8 cellular contexts compared by ENCODE assay signal in the genomic region with DNA sequence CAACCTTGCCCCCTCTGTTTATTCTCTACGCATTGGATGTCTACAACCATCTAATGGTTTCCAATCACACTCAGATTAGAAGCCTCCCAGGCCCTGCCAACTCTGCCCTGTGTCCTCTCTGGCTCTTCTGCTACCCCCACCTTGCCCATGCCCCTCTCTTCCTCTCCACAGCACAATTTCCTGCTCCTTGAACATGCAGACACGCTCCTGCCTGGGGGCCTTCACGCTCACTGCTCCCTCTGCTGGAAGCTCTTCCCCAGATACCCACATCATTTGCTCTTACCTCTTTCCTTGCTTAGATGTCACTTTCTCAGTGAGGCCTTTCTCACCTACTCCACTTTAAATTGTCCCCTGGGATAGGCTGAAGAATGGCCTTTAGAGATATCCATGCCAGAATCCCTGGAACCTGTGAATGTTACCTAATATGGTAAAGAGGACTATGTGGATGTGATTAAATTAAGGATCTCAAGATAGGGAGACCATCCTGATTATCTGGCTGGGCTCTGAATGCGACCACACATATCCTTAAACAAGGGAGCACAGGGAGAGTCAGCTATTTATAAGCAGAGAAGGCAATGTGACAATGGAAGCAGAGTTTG. TPM values are rescaled to one million over a fixed set of nuclear protein-coding genes. Genes with fewer than 3 reads are reported as not detected.
A peak's percentile ranks its signal among the peaks of the same experiment; 100 is the strongest.
DNase-seq lines count a peak whose midpoint lies in the region; ATAC-seq and TF ChIP-seq lines count a peak whose summit lies in the region.

No MANE protein-coding gene starts in this region.

- no peak overlapping the region for H3K27ac Mint-ChIP-seq in MCF 10A (ENCODE audit: low read depth, unreplicated experiment)
- peak overlapping the region in 1 of 5 experiments; percentile 3 for H3K27ac Mint-ChIP-seq in brain
- no peak overlapping the region for H3K27ac Mint-ChIP-seq in CD4-positive, alpha-beta T cell

- no peak for ATAC-seq in CD4-positive, alpha-beta T cell (ENCODE audit: poor library complexity)
- ATAC-seq in sciatic nerve: no peak

- no peaks in the 10 kb centered on the region for H3K79me1 ChIP-seq in mesenchymal stem cell (replicated peaks; ENCODE audit: low read length, poor library complexity, severe bottlenecking)

- H3K23ac ChIP-seq in mesenchymal stem cell (ENCODE audit: low read length in 2 of 2): no peak overlapping the region

- POLR2A ChIA-PET in MCF 10A (lab: Yijun Ruan, JAX): no interaction called here
- POLR2A ChIA-PET in CD4-positive, alpha-beta T cell (lab: Charles Lee): no interaction called here

- no peak overlapping the region for H2BK15ac ChIP-seq in mesenchymal stem cell (ENCODE audit: low read depth, poor library complexity, severe bottlenecking)

- H3K27me3 ChIP-seq in breast epithelium (no peaks in the 10 kb centered on the region), mesenchymal stem cell (ENCODE audit: control insufficient read depth in 1 of 2, insufficient read depth in 1 of 2, low read length in 2 of 2) (peaks cover 0 to 7% of the 10 kb centered on the region in 2 experiments)
- no peaks in the 10 kb centered on the region for H3K27me3 ChIP-seq in CD4-positive, alpha-beta T cell (ENCODE audit: control insufficient read depth, insufficient read depth, low read length)

- no peak overlapping the region for H3K4me2 ChIP-seq in mesenchymal stem cell (ENCODE audit: low read length, poor library complexity, severe bottlenecking)

- no peak for TF ChIP-seq POLR2A in breast epithelium (IDR thresholded peaks at IDR 0.05)

- H3K27ac ChIP-seq in breast epithelium: no peak overlapping the region
- H3K27ac ChIP-seq in mesenchymal stem cell (ENCODE audit: low read length, poor library complexity, severe bottlenecking): no peak overlapping the region
- no peak overlapping the region for H3K27ac ChIP-seq in CD4-positive, alpha-beta T cell (ENCODE audit: low read depth, low read length)

- H3K36me3 ChIP-seq in breast epithelium: no peaks in the 10 kb centered on the region
- H3K36me3 ChIP-seq in mesenchymal stem cell (ENCODE audit: control insufficient read depth in 1 of 2, insufficient read depth in 2 of 2, low read depth in 1 of 2, low read length in 2 of 2): no peaks in the 10 kb centered on the region

- no peak overlapping the region for H4K8ac ChIP-seq in mesenchymal stem cell (ENCODE audit: low read length)

- H3K9me3 ChIP-seq in breast epithelium (no peaks in the 10 kb centered on the region), mesenchymal stem cell (ENCODE audit: control insufficient read depth, low read length) (no peaks in the 10 kb centered on the region)
- no peaks in the 10 kb centered on the region for H3K9me3 ChIP-seq in CD4-positive, alpha-beta T cell (ENCODE audit: control insufficient read depth, low read length)

- H3K4me3 Mint-ChIP-seq in MCF 10A (ENCODE audit: unreplicated experiment) (no peak overlapping the region), brain (no peak overlapping the region)
- H3K4me3 Mint-ChIP-seq in CD4-positive, alpha-beta T cell: no peak overlapping the region

- no peak overlapping the region for H3K14ac ChIP-seq in mesenchymal stem cell (ENCODE audit: low read length in 2 of 2)

- H3K9ac ChIP-seq in mesenchymal stem cell (ENCODE audit: low read length): no peak overlapping the region

- 53% methylated on average over 4 of the region's 4 CpGs for WGBS in mesenchymal stem cell

- H2AFZ ChIP-seq in mesenchymal stem cell (ENCODE audit: low read depth, low read length): no peak overlapping the region

- no peak overlapping the region for H2BK120ac ChIP-seq in mesenchymal stem cell (ENCODE audit: low read depth, low read length)

- DNase-seq in MCF 10A (ENCODE audit: unreplicated experiment) (peak; percentile 31), breast epithelium (ENCODE audit: low spot score in 2 of 2) (no peak), LoVo (ENCODE audit: low spot score) (peak; percentile 18), mesenchymal stem cell (peak; percentile 32), sciatic nerve (ENCODE audit: low spot score) (no peak)
- no peak for DNase-seq in CD4-positive, alpha-beta T cell
- no peak for DNase-seq in effector CD4-positive, alpha-beta T cell

- no peak overlapping the region for H4K91ac ChIP-seq in mesenchymal stem cell (ENCODE audit: low read length)

- H2AK5ac ChIP-seq in mesenchymal stem cell (ENCODE audit: low read length, severe bottlenecking): no peak overlapping the region

- H3K4me1 ChIP-seq in breast epithelium (no peaks in the 10 kb centered on the region), mesenchymal stem cell (ENCODE audit: control insufficient read depth, insufficient read depth, low read depth, low read length) (peaks cover 2% of the 10 kb centered on the region)

- H3K27me3 Mint-ChIP-seq in MCF 10A (ENCODE audit: insufficient read depth, unreplicated experiment) (no peaks in the 10 kb centered on the region), brain (no peaks in the 10 kb centered on the region)
- H3K27me3 Mint-ChIP-seq in CD4-positive, alpha-beta T cell: no peaks in the 10 kb centered on the region

- H3K36me3 Mint-ChIP-seq in MCF 10A (ENCODE audit: insufficient read depth, unreplicated experiment): no peaks in the 10 kb centered on the region
- H3K36me3 Mint-ChIP-seq in brain: no peaks in the 10 kb centered on the region
- no peaks in the 10 kb centered on the region for H3K36me3 Mint-ChIP-seq in CD4-positive, alpha-beta T cell (ENCODE audit: low read depth)

- H3K4me3 ChIP-seq in breast epithelium (no peak overlapping the region), mesenchymal stem cell (ENCODE audit: insufficient read depth in 1 of 2, low read depth in 1 of 2, low read length in 2 of 2) (no peak overlapping the region)

- no peak overlapping the region for H3K4ac ChIP-seq in mesenchymal stem cell (ENCODE audit: low read depth in 1 of 2, low read length in 2 of 2)

- intact Hi-C loops in MCF 10A (cut with micrococcal nuclease): loop anchor here (1.0 kb wide), 1 partner anchor 40 kb away; no protein-coding TSS in a partner anchor
- intact Hi-C loops in breast epithelium (cut with DNase I; ENCODE audit: low total_unique reads): loop anchor here (5.0 kb wide), 1 partner anchor 369 kb away; no protein-coding TSS in a partner anchor
- intact Hi-C loops in CD4-positive, alpha-beta T cell (cut with DNase I, micrococcal nuclease): no loop called here
- intact Hi-C loops in sciatic nerve (cut with DNase I): no loop called here

- BruUV-seq in MCF 10A (replicated peaks; lab: Mats Ljungman, UMichigan): no TSS peak

- TF ChIP-seq CTCF in MCF 10A (IDR thresholded peaks at IDR 0.05; ENCODE audit: unreplicated experiment) (peak; percentile 36), breast epithelium (IDR thresholded peaks at IDR 0.05) (no peak), brain (conservative IDR thresholded peaks at IDR 0.05) (peak; percentile 51 to 72)
- TF ChIP-seq CTCF in CD4-positive, alpha-beta T cell (IDR thresholded peaks at IDR 0.05): no peak

- no peaks in the 10 kb centered on the region for H3K9me3 Mint-ChIP-seq in MCF 10A (ENCODE audit: unreplicated experiment)
- no peaks in the 10 kb centered on the region for H3K9me3 Mint-ChIP-seq in brain
- H3K9me3 Mint-ChIP-seq in CD4-positive, alpha-beta T cell: no peaks in the 10 kb centered on the region

- no peak overlapping the region for H2BK5ac ChIP-seq in mesenchymal stem cell (ENCODE audit: low read depth, low read length, poor library complexity, severe bottlenecking)

- no peak overlapping the region for H2BK12ac ChIP-seq in mesenchymal stem cell (ENCODE audit: low read length in 2 of 2)

- no peak overlapping the region for H3K18ac ChIP-seq in mesenchymal stem cell (ENCODE audit: low read depth in 1 of 2, low read length in 2 of 2)

- no peaks in the 10 kb centered on the region for H3K4me1 Mint-ChIP-seq in MCF 10A (ENCODE audit: insufficient read depth, unreplicated experiment)
- peaks cover 47% of the 10 kb centered on the region for H3K4me1 Mint-ChIP-seq in brain
- H3K4me1 Mint-ChIP-seq in CD4-positive, alpha-beta T cell (ENCODE audit: low read depth): no peaks in the 10 kb centered on the region

- CTCF ChIA-PET in MCF 10A (lab: Yijun Ruan, JAX): interaction anchor here (1.0 to 1.7 kb wide), 5 partner anchors 13 to 332 kb away, joined by 3 to 4 read pairs (median 3); no protein-coding TSS in a partner anchor
- CTCF ChIA-PET in CD4-positive, alpha-beta T cell (lab: Charles Lee): no interaction called here

RNA-seq across cellular contexts. Expression of gene KY, which starts 9.9 kb away (rescaled TPM):
- total RNA-seq in MCF 10A (2022) (not detected in 2 replicates), breast epithelium (1 to 10 TPM in 1 of 3 donors, under 1 TPM in 1, not detected in 1; 0.33 to 1.2 TPM), sciatic nerve (3.3 TPM)
- polyA plus RNA-seq in brain (ENCODE audit: insufficient read depth, low read depth, low replicate concordance): 0.44 TPM
- polyA plus RNA-seq in mesenchymal stem cell (2013, experiment 1 of 2): not detected
- not detected for polyA plus RNA-seq in mesenchymal stem cell (2013, experiment 2 of 2)
- not detected for total RNA-seq in CD4-positive, alpha-beta T cell

Comparison
In these comparisons a context has a peak if more than half of its experiments do, and no peak if none do; other contexts are left out.
1. DNase-seq: peak in MCF 10A (single experiment), LoVo (single experiment) and mesenchymal stem cell (single experiment); none in breast epithelium (0 of 2), CD4-positive, alpha-beta T cell (0 of 10), sciatic nerve (single experiment) and effector CD4-positive, alpha-beta T cell (single experiment).
2. CTCF ChIP-seq: peak in MCF 10A (single experiment) and brain (2 of 2); none in breast epithelium (0 of 3) and CD4-positive, alpha-beta T cell (single experiment).
3. intact Hi-C loops: an anchor here in MCF 10A (1.0 kb wide) and breast epithelium (5.0 kb wide); none called in CD4-positive, alpha-beta T cell and sciatic nerve.